7 cellular contexts compared by ENCODE assay signal in genomic region chr5:26386532-26386931, GRCh38.
"Had no signal": no experiment of that assay in that cellular context is flagged by ENCODE, and none has a peak within 500 bp of the region (broad histone marks: within the 10 kb centered on the region; RNA-seq: fewer than 3 reads in every experiment).

No MANE protein-coding gene starts in this region.

- DNase-seq: H9, HCEC 1CT, Karpas-422, KBM-7 had no signal

- H2AFZ ChIP-seq: GM23338 had no signal

- ATAC-seq: GM23338 had no signal

- FAIRE-seq: HTR-8/SVneo had no signal

- H3K4me2 ChIP-seq: GM23338, KMS-11 had no signal

- H3K4me3 ChIP-seq: GM23338 had no signal

- H3K9ac ChIP-seq: KMS-11 had no signal

- H3K27ac ChIP-seq: KMS-11 had no signal
